Comparison of ENCODE assay signal across 11 cellular contexts in genomic region chr7:137081694-137082093, GRCh38.
DNase-seq lines count a peak whose midpoint lies in the region; ATAC-seq and TF ChIP-seq lines count a peak whose summit lies in the region.
"Had no signal": no experiment of that assay in that cellular context is flagged by ENCODE, and none has a peak within 500 bp of the region (broad histone marks: within the 10 kb centered on the region; RNA-seq: fewer than 3 reads in every experiment).

No MANE protein-coding gene starts in this region.

- TF ChIP-seq EP300 in transverse colon (IDR thresholded peaks at IDR 0.05; ENCODE audit: low read depth): no peak

- intact Hi-C loops in transverse colon (cut with DNase I; ENCODE audit: low total_unique reads): no loop called here

- peak overlapping the region in 3 of 4 donors; percentile 21 to 52 (median 43) for H3K27ac ChIP-seq in transverse colon
- H3K27ac ChIP-seq: KMS-11 had no signal

- no peaks in the 10 kb centered on the region for H3K27me3 Mint-ChIP-seq in T-helper 2 cell treated with Interferon-gamma antibody and Interleukin-4, amounts not matched to agents 5 μg/mL and 100 μg/mL, for 36 hours (ENCODE audit: low read depth)
- H3K27me3 Mint-ChIP-seq: naive B cell had no signal

- H3K4me3 ChIP-seq in cardiac fibroblast (replicated peaks in 1 of 2; ENCODE audit: low read depth in 2 of 2, low read length in 2 of 2): no peak overlapping the region
- H3K4me3 ChIP-seq in transverse colon: no peak overlapping the region

- H3K9me3 ChIP-seq in transverse colon: no peaks in the 10 kb centered on the region

- in situ Hi-C loops in transverse colon (cut with MboI; ENCODE audit: low pct_ligation_motif_present in 1 of 4, low pct_unique_long_range_greater_than_20kb in 1 of 4, low sequenced_read_pairs in 3 of 4): no loop called here

- no peak overlapping the region for H3K4me3 Mint-ChIP-seq in T-helper 2 cell treated with Interferon-gamma antibody and Interleukin-4, amounts not matched to agents 5 μg/mL and 100 μg/mL, for 36 hours
- H3K4me3 Mint-ChIP-seq: activated naive CD4-positive, alpha-beta T cell treated with anti-CD3 and anti-CD28 coated beads for 36 hours; naive B cell had no signal

- H3K4me1 Mint-ChIP-seq in T-helper 2 cell treated with Interferon-gamma antibody and Interleukin-4, amounts not matched to agents 5 μg/mL and 100 μg/mL, for 36 hours (ENCODE audit: low read depth): no peaks in the 10 kb centered on the region
- H3K4me1 Mint-ChIP-seq: naive B cell had no signal

- WGBS in transverse colon (ENCODE audit: low coverage in 1 of 2), 2 donors: 0 to 46% methylated on average over 1 of the region's 1 CpG

- H3K36me3 ChIP-seq in transverse colon: no peaks in the 10 kb centered on the region

- H3K27me3 ChIP-seq in transverse colon: no peaks in the 10 kb centered on the region

- ATAC-seq in left lobe of liver: peak; percentile 98
- no peak for ATAC-seq in HG03135 (IDR thresholded peaks at IDR 0.05; ENCODE audit: unreplicated experiment)

- H3K9me3 Mint-ChIP-seq in T-helper 2 cell treated with Interferon-gamma antibody and Interleukin-4, amounts not matched to agents 5 μg/mL and 100 μg/mL, for 36 hours: peaks cover 19% of the 10 kb centered on the region

- TF ChIP-seq CTCF in cardiac fibroblast (IDR thresholded peaks at IDR 0.05; ENCODE audit: low read depth, low read length) (no peak), transverse colon (IDR thresholded peaks at IDR 0.05) (no peak)

- DNase-seq in HS-27A (ENCODE audit: low read depth): peak; percentile 24
- DNase-seq in cardiac fibroblast (ENCODE audit: low read depth in 2 of 2): peak; percentile 76 to 97
- DNase-seq in left lobe of liver (ENCODE audit: low spot score): peak; percentile 75
- DNase-seq in transverse colon: peak; percentile 37
- no peak for DNase-seq in SKM-1 treated with dmso at 0.1 percent for 144 hours (lab: John Stamatoyannopoulos, UW; ENCODE audit: unreplicated experiment)
- DNase-seq in T-helper 2 cell treated with Interferon-gamma antibody and Interleukin-4, amounts not matched to agents 5 μg/mL and 100 μg/mL, for 36 hours (ENCODE audit: low spot score): no peak
- DNase-seq: activated naive CD4-positive, alpha-beta T cell treated with anti-CD3 and anti-CD28 coated beads for 36 hours; naive B cell; NCI-H748 treated with DMSO at 0.1 percent for 48 hours had no signal

- no peak overlapping the region for H3K27ac Mint-ChIP-seq in T-helper 2 cell treated with Interferon-gamma antibody and Interleukin-4, amounts not matched to agents 5 μg/mL and 100 μg/mL, for 36 hours
- H3K27ac Mint-ChIP-seq: activated naive CD4-positive, alpha-beta T cell treated with anti-CD3 and anti-CD28 coated beads for 36 hours; naive B cell had no signal

- no peaks in the 10 kb centered on the region for H3K36me3 Mint-ChIP-seq in T-helper 2 cell treated with Interferon-gamma antibody and Interleukin-4, amounts not matched to agents 5 μg/mL and 100 μg/mL, for 36 hours (ENCODE audit: low read depth)
- H3K36me3 Mint-ChIP-seq: naive B cell had no signal

- H3K4me1 ChIP-seq in transverse colon: peaks cover 0 to 19% (median 2%) of the 10 kb centered on the region in 4 donors

- no peak for TF ChIP-seq POLR2A in transverse colon (IDR thresholded peaks at IDR 0.05)

Comparison
In these comparisons a context has a peak if more than half of its experiments do, and no peak if none do; other contexts are left out.
1. DNase-seq: peak in HS-27A (single experiment), cardiac fibroblast (2 of 2), left lobe of liver (single experiment) and transverse colon (single experiment); none in SKM-1 treated with dmso at 0.1 percent for 144 hours (single experiment) and T-helper 2 cell treated with Interferon-gamma antibody and Interleukin-4, amounts not matched to agents 5 μg/mL and 100 μg/mL, for 36 hours (single experiment).